ENCODE assay signal across 11 cellular contexts in genomic region chr21:29621525-29621924, GRCh38.
"Had no signal": no experiment of that assay in that cellular context is flagged by ENCODE, and none has a peak within 500 bp of the region (broad histone marks: within the 10 kb centered on the region; RNA-seq: fewer than 3 reads in every experiment).

No MANE protein-coding gene starts in this region.

- H2AFZ ChIP-seq: GM23248, GM23338 had no signal

- H3K4me1 ChIP-seq: HAP-1 had no signal

- H3K4me2 ChIP-seq: GM23338 had no signal

- FAIRE-seq: H1, H54 had no signal

- H3K9ac ChIP-seq: GM23248 had no signal

- H3K4me3 ChIP-seq: GM23248, GM23338, HAP-1 had no signal

- H3K36me3 ChIP-seq: HAP-1 had no signal

- H3K9me3 ChIP-seq: HAP-1 had no signal

- ATAC-seq: GM23338, HCT116 had no signal

- DNase-seq: GM23248, GOT3, H7, H9, HCEC 1CT, HFFc6 had no signal

- H3K27ac ChIP-seq: GM23248 had no signal
